Comparison of ENCODE assay signal across 15 cellular contexts in the genomic region with DNA sequence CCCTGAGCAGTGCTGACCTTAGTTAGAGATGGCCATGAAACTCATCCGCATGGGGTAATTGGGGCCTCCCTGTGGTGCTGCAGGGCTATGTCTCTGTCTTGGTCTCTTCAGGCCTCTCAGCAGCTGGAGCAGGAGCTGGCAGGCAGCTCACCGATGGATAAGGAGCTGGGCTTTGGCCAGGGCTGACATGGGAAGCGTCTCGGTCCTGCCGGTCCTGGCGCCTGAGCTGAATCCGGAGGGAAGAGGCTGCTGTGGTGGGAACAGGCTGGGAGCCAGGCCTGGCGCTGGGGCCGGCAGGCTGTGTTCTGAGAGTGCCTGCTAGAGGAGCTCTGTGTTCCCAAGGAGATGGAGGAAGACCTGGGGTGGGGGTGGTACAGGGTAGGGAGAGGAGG. TPM values are rescaled to one million over a fixed set of nuclear protein-coding genes. Genes with fewer than 3 reads are reported as not detected.
DNase-seq lines count a peak whose midpoint lies in the region; ATAC-seq and TF ChIP-seq lines count a peak whose summit lies in the region.
"Not testable (repeated sequence)": the region's sequence is repeated elsewhere in the genome, so short reads cannot be mapped to it uniquely, and the experiment has no call there.
"Had no signal": no experiment of that assay in that cellular context is flagged by ENCODE, and none has a peak within 500 bp of the region (broad histone marks: within the 10 kb centered on the region; RNA-seq: fewer than 3 reads in every experiment).

No MANE protein-coding gene starts in this region.

- TF ChIP-seq POLR2A in heart left ventricle (IDR thresholded peaks at IDR 0.05): not testable (repeated sequence)

- CTCF ChIA-PET in activated CD4-positive, alpha-beta memory T cell treated with anti-CD3 and anti-CD28 coated beads for 36 hours (lab: Charles Lee): interaction anchor here (1.0 to 5.5 kb wide), 10 partner anchors 9 to 54 kb away, joined by 3 to 38 read pairs (median 4); a partner anchor contains a TSS

- H3K4me1 ChIP-seq in BLaER1 (peaks cover 84% of the 10 kb centered on the region), OCI-LY1 (ENCODE audit: insufficient read depth, low read length, severe bottlenecking) (peaks cover 22% of the 10 kb centered on the region), heart left ventricle (peaks cover 0 to 31% (median 0%) of the 10 kb centered on the region in 12 donors)
- not testable (repeated sequence) for H3K4me1 ChIP-seq in mucosa of descending colon (ENCODE audit: low read depth)

- H3K27me3 Mint-ChIP-seq in activated CD4-positive, alpha-beta memory T cell treated with anti-CD3 and anti-CD28 coated beads for 36 hours; activated naive CD8-positive, alpha-beta T cell; stimulated activated memory B cell treated with anti-CD40 and anti-IgM and Interleukin-4, amounts not matched to agents 10 μg/mL and 1 μg/mL and 100 μg/mL, for 72 hours: not testable (repeated sequence)

- peaks cover 18% of the 10 kb centered on the region for H3K9me3 Mint-ChIP-seq in activated CD4-positive, alpha-beta memory T cell treated with anti-CD3 and anti-CD28 coated beads for 36 hours
- not testable (repeated sequence) for H3K9me3 Mint-ChIP-seq in activated naive CD8-positive, alpha-beta T cell (ENCODE audit: low read depth); stimulated activated memory B cell treated with anti-CD40 and anti-IgM and Interleukin-4, amounts not matched to agents 10 μg/mL and 1 μg/mL and 100 μg/mL, for 72 hours

- POLR2A ChIA-PET in activated CD4-positive, alpha-beta memory T cell treated with anti-CD3 and anti-CD28 coated beads for 36 hours (lab: Charles Lee): interaction anchor here (0.7 to 4.7 kb wide), 9 partner anchors 9 to 84 kb away, joined by 3 to 89 read pairs (median 6); a partner anchor contains a TSS

- peak overlapping the region; percentile 90 for H3K27ac ChIP-seq in BLaER1
- H3K27ac ChIP-seq in OCI-LY1 (ENCODE audit: low read depth, low read length, poor library complexity, severe bottlenecking): not testable (repeated sequence)
- peak overlapping the region in 4 of 12 donors; percentile 29 to 83 (median 50) for H3K27ac ChIP-seq in heart left ventricle

- peak; percentile 46 for DNase-seq in activated CD4-positive, alpha-beta memory T cell treated with anti-CD3 and anti-CD28 coated beads for 36 hours
- DNase-seq in heart left ventricle: peak in 4 of 5 donors; percentile 44 to 76 (median 68)
- DNase-seq in mucosa of descending colon: peak in 2 of 3 donors; percentile 26 to 52

- WGBS in heart left ventricle, 4 donors: 5 to 24% (median 17%) methylated on average over 2 to 9 of the region's 9 CpGs

- not testable (repeated sequence) for H3K36me3 ChIP-seq in BLaER1; OCI-LY1 (ENCODE audit: insufficient read depth, low read length); mucosa of descending colon (ENCODE audit: low read depth)
- peaks cover 0 to 13% (median 4%) of the 10 kb centered on the region in 9 donors for H3K36me3 ChIP-seq in heart left ventricle

- peak overlapping the region; percentile 99 for H3K27ac Mint-ChIP-seq in activated CD4-positive, alpha-beta memory T cell treated with anti-CD3 and anti-CD28 coated beads for 36 hours
- H3K27ac Mint-ChIP-seq in activated naive CD8-positive, alpha-beta T cell: peak overlapping the region; percentile 99
- H3K27ac Mint-ChIP-seq in stimulated activated memory B cell treated with anti-CD40 and anti-IgM and Interleukin-4, amounts not matched to agents 10 μg/mL and 1 μg/mL and 100 μg/mL, for 72 hours: peak overlapping the region; percentile 88

- H3K4me2 ChIP-seq in BLaER1 (peak overlapping the region; percentile 87), OCI-LY1 (ENCODE audit: low read length) (peak overlapping the region; percentile 37; the same call in 1 of the 2 replicates)

- H3K4me3 ChIP-seq in BLaER1: peak overlapping the region; percentile 2; the same call in 1 of the 2 replicates
- not testable (repeated sequence) for H3K4me3 ChIP-seq in OCI-LY1 (ENCODE audit: low read depth, low read length, poor library complexity, severe bottlenecking); heart left ventricle; mucosa of descending colon

- peak overlapping the region; percentile 78 for H3K4me3 Mint-ChIP-seq in activated CD4-positive, alpha-beta memory T cell treated with anti-CD3 and anti-CD28 coated beads for 36 hours
- peak overlapping the region; percentile 74 for H3K4me3 Mint-ChIP-seq in activated naive CD8-positive, alpha-beta T cell
- not testable (repeated sequence) for H3K4me3 Mint-ChIP-seq in stimulated activated memory B cell treated with anti-CD40 and anti-IgM and Interleukin-4, amounts not matched to agents 10 μg/mL and 1 μg/mL and 100 μg/mL, for 72 hours

- intact Hi-C loops in activated CD4-positive, alpha-beta memory T cell treated with anti-CD3 and anti-CD28 coated beads for 36 hours (cut with micrococcal nuclease): loop anchor here (1.0 to 2.0 kb wide), 3 partner anchors 10 to 19 kb away; a partner anchor contains a TSS
- intact Hi-C loops in heart left ventricle (cut with DNase I); mucosa of descending colon (cut with DNase I, micrococcal nuclease): not testable (repeated sequence)

- peaks cover 21% of the 10 kb centered on the region for H3K36me3 Mint-ChIP-seq in activated CD4-positive, alpha-beta memory T cell treated with anti-CD3 and anti-CD28 coated beads for 36 hours
- H3K36me3 Mint-ChIP-seq in activated naive CD8-positive, alpha-beta T cell; stimulated activated memory B cell treated with anti-CD40 and anti-IgM and Interleukin-4, amounts not matched to agents 10 μg/mL and 1 μg/mL and 100 μg/mL, for 72 hours: not testable (repeated sequence)

- not testable (repeated sequence) for H3F3A ChIP-seq in OCI-LY1 (ENCODE audit: insufficient read depth, low read length)

- not testable (repeated sequence) for TF ChIP-seq CTCF in OCI-LY1 (IDR thresholded peaks at IDR 0.05; ENCODE audit: low read length); heart left ventricle (IDR thresholded peaks at IDR 0.05); mucosa of descending colon (IDR thresholded peaks at IDR 0.05)

- peaks cover 25% of the 10 kb centered on the region for H3K9me3 ChIP-seq in BLaER1
- not testable (repeated sequence) for H3K9me3 ChIP-seq in OCI-LY1 (ENCODE audit: low read length); heart left ventricle; mucosa of descending colon

- not testable (repeated sequence) for H3K27me3 ChIP-seq in BLaER1, heart left ventricle
- H3K27me3 ChIP-seq in OCI-LY1 (ENCODE audit: insufficient read depth, low read length): peaks cover 12% of the 10 kb centered on the region; the same call in 1 of the 2 replicates

- not testable (repeated sequence) for H3K9me2 ChIP-seq in OCI-LY1 (ENCODE audit: low read depth, low read length)

- peaks cover 87% of the 10 kb centered on the region for H3K4me1 Mint-ChIP-seq in activated CD4-positive, alpha-beta memory T cell treated with anti-CD3 and anti-CD28 coated beads for 36 hours (ENCODE audit: low read depth)
- peaks cover 77% of the 10 kb centered on the region for H3K4me1 Mint-ChIP-seq in activated naive CD8-positive, alpha-beta T cell (ENCODE audit: low read depth)
- H3K4me1 Mint-ChIP-seq in stimulated activated memory B cell treated with anti-CD40 and anti-IgM and Interleukin-4, amounts not matched to agents 10 μg/mL and 1 μg/mL and 100 μg/mL, for 72 hours: peaks cover 46% of the 10 kb centered on the region

- H4K20me1 ChIP-seq in BLaER1; OCI-LY1 (ENCODE audit: insufficient read depth, low read length): not testable (repeated sequence)

- H3K79me2 ChIP-seq in OCI-LY1 (ENCODE audit: insufficient read depth, low read length): not testable (repeated sequence)

- H2AFZ ChIP-seq in OCI-LY1 (ENCODE audit: low read length): not testable (repeated sequence)

- ATAC-seq in GM19035 (IDR thresholded peaks at IDR 0.05; ENCODE audit: unreplicated experiment): peak; percentile 12
- ATAC-seq in heart left ventricle: peak; percentile 27 to 76 (median 57)
- peak; percentile 14 for ATAC-seq in mucosa of descending colon
- ATAC-seq in stimulated activated memory B cell treated with anti-CD40 and anti-IgM and Interleukin-4, amounts not matched to agents 10 μg/mL and 1 μg/mL and 100 μg/mL, for 72 hours: not testable (repeated sequence)

- H3K9ac ChIP-seq in BLaER1: peak overlapping the region; percentile 69; the same call in 1 of the 2 replicates
- not testable (repeated sequence) for H3K9ac ChIP-seq in OCI-LY1 (ENCODE audit: low read length)

RNA-seq across cellular contexts. Expression of a gene that starts 10.1 kb away (rescaled TPM):
- 1,000 to 10,000 TPM; 2,504 to 2,532 TPM for total RNA-seq in activated CD4-positive, alpha-beta memory T cell treated with anti-CD3 and anti-CD28 coated beads for 36 hours
- total RNA-seq in heart left ventricle (100 to 1,000 TPM in 1 of 9 donors, 10 to 100 TPM in 8; 20.6 to 241 (median 48.9) TPM), mucosa of descending colon (100 to 1,000 TPM; 394 to 627 (median 413) TPM)
- 10 to 100 TPM; 60.2 to 63.4 TPM for polyA plus RNA-seq in heart left ventricle

RNA-seq across cellular contexts. Expression of a gene that starts 23.6 kb away (rescaled TPM):
- total RNA-seq in activated CD4-positive, alpha-beta memory T cell treated with anti-CD3 and anti-CD28 coated beads for 36 hours: under 1 TPM in 1 of 2 experiments, not detected in 1; 0.19 TPM
- total RNA-seq in heart left ventricle: not detected
- not detected for polyA plus RNA-seq in heart left ventricle
- not detected for total RNA-seq in mucosa of descending colon
- total RNA-seq: A172, cardiac septum, HT1080, left colon, occipital lobe, urinary bladder had no signal
- polyA plus RNA-seq: BJ, urinary bladder had no signal

RNA-seq across cellular contexts. Expression of a gene that starts 29.2 kb away (rescaled TPM):
- total RNA-seq in activated CD4-positive, alpha-beta memory T cell treated with anti-CD3 and anti-CD28 coated beads for 36 hours: 1 to 10 TPM; 2.2 TPM
- total RNA-seq in heart left ventricle: 1 to 10 TPM in 3 of 9 donors, under 1 TPM in 6; 0.32 to 3.0 (median 0.90) TPM
- 1 to 10 TPM in 1 of 2 donors, under 1 TPM in 1; 0.97 to 1.3 TPM for polyA plus RNA-seq in heart left ventricle
- total RNA-seq in mucosa of descending colon: 1 to 10 TPM in 2 of 3 donors, under 1 TPM in 1; 0.69 to 4.0 (median 2.1) TPM

RNA-seq across cellular contexts. Expression of a gene that starts 36.8 kb away (rescaled TPM):
- total RNA-seq in activated CD4-positive, alpha-beta memory T cell treated with anti-CD3 and anti-CD28 coated beads for 36 hours: under 1 TPM in 1 of 2 experiments, not detected in 1; 0.21 TPM
- total RNA-seq in heart left ventricle: 10 to 100 TPM in 2 of 9 donors, 1 to 10 TPM in 7; 7.4 to 19.8 (median 8.1) TPM
- polyA plus RNA-seq in heart left ventricle: 10 to 100 TPM; 13.9 to 17.0 TPM
- 10 to 100 TPM in 2 of 3 donors, 1 to 10 TPM in 1; 8.5 to 10.2 (median 10.2) TPM for total RNA-seq in mucosa of descending colon

RNA-seq across cellular contexts. Expression of a gene that starts 38.8 kb away (rescaled TPM):
- under 1 TPM; 0.40 to 0.46 TPM for total RNA-seq in activated CD4-positive, alpha-beta memory T cell treated with anti-CD3 and anti-CD28 coated beads for 36 hours
- total RNA-seq in heart left ventricle (not detected), mucosa of descending colon (100 to 1,000 TPM in 1 of 3 donors, 10 to 100 TPM in 2; 49.1 to 102 (median 75.5) TPM)
- polyA plus RNA-seq in heart left ventricle: under 1 TPM in 1 of 2 donors, not detected in 1; 0.07 TPM
- total RNA-seq: A172, cardiac septum, HT1080, occipital lobe had no signal
